In the genomic region with DNA sequence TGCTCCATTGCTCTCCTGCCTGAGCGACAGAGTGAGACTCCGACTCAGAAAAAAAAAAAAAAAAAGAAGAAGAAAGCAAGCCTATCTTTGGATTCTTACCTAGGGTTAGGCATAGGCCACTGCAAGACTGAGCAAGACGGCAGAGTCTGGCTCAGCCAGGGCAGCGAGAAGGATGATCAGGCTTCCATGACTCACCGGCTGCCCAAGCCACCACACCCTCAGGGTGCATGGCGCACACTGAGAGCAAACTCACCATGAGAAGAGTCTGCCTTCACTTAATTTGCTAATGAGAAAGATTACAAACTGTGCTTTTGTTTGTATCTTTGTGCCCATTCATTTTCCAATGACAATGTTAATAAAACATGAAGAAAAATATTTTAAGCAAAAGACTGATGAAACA, we compare ENCODE assay signal across 1 cellular context.
TF ChIP-seq lines count a peak whose summit lies in the region.

No MANE protein-coding gene starts in this region.

TF ChIP-seq in K562, 482 proteins besides CTCF, POLR2A, EP300 and RAD21 (continued from another document):
- no peak for TF ChIP-seq ZBTB40 (IDR thresholded peaks at IDR 0.05)
- TF ChIP-seq ZBTB40 (CRISPR knock-in tag; IDR thresholded peaks at IDR 0.05), result no peak
- no peak for TF ChIP-seq SPI1 (IDR thresholded peaks at IDR 0.05; ENCODE audit: borderline replicate concordance, low read depth, low read length)
- TF ChIP-seq, protein P1, sequence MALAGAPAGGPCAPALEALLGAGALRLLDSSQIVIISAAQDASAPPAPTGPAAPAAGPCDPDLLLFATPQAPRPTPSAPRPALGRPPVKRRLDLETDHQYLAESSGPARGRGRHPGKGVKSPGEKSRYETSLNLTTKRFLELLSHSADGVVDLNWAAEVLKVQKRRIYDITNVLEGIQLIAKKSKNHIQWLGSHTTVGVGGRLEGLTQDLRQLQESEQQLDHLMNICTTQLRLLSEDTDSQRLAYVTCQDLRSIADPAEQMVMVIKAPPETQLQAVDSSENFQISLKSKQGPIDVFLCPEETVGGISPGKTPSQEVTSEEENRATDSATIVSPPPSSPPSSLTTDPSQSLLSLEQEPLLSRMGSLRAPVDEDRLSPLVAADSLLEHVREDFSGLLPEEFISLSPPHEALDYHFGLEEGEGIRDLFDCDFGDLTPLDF (CRISPR knock-in tag; IDR thresholded peaks at IDR 0.05), result no peak
